Comparison of ENCODE assay signal across 8 cellular contexts in genomic region chr11:82899957-82900276, GRCh38. TPM values are rescaled to one million over a fixed set of nuclear protein-coding genes. Genes with fewer than 3 reads are reported as not detected.
A peak's percentile ranks its signal among the peaks of the same experiment; 100 is the strongest.
DNase-seq lines count a peak whose midpoint lies in the region; ATAC-seq and TF ChIP-seq lines count a peak whose summit lies in the region.

No MANE protein-coding gene starts in this region.

- H3K27ac ChIP-seq in temporal lobe (ENCODE audit: low read depth, low read length), result peak overlapping the region; percentile 74

- H3K9me3 Mint-ChIP-seq in stimulated activated naive CD8-positive, alpha-beta T cell treated with anti-CD3 and anti-CD28 coated beads, Interleukin-15, Interleukin-2, amounts not matched to agents 100 ng/mL and 50 ng/mL, for 24 hours, result no peaks in the 10 kb centered on the region
- H3K9me3 Mint-ChIP-seq in activated CD8-positive, alpha-beta T cell treated with anti-CD3 and anti-CD28 coated beads for 36 hours, result no peaks in the 10 kb centered on the region

- peak overlapping the region; percentile 99 for H3K27ac Mint-ChIP-seq in stimulated activated naive CD8-positive, alpha-beta T cell treated with anti-CD3 and anti-CD28 coated beads, Interleukin-15, Interleukin-2, amounts not matched to agents 100 ng/mL and 50 ng/mL, for 24 hours
- H3K27ac Mint-ChIP-seq in activated CD8-positive, alpha-beta T cell treated with anti-CD3 and anti-CD28 coated beads for 36 hours, result peak overlapping the region; percentile 98

- no peaks in the 10 kb centered on the region for H3K27me3 Mint-ChIP-seq in stimulated activated naive CD8-positive, alpha-beta T cell treated with anti-CD3 and anti-CD28 coated beads, Interleukin-15, Interleukin-2, amounts not matched to agents 100 ng/mL and 50 ng/mL, for 24 hours
- no peaks in the 10 kb centered on the region for H3K27me3 Mint-ChIP-seq in activated CD8-positive, alpha-beta T cell treated with anti-CD3 and anti-CD28 coated beads for 36 hours

- peak overlapping the region; percentile 97 for H3K4me3 Mint-ChIP-seq in stimulated activated naive CD8-positive, alpha-beta T cell treated with anti-CD3 and anti-CD28 coated beads, Interleukin-15, Interleukin-2, amounts not matched to agents 100 ng/mL and 50 ng/mL, for 24 hours
- peak overlapping the region; percentile 79 for H3K4me3 Mint-ChIP-seq in activated CD8-positive, alpha-beta T cell treated with anti-CD3 and anti-CD28 coated beads for 36 hours

- peak overlapping the region; percentile 76 for H3K4me3 ChIP-seq in iPS-18c (ENCODE audit: insufficient read depth, low read depth, low read length)

- no peaks in the 10 kb centered on the region for H3K9me3 ChIP-seq in iPS-18c (ENCODE audit: control insufficient read depth, insufficient read depth, low read length)

- H3K36me3 Mint-ChIP-seq in stimulated activated naive CD8-positive, alpha-beta T cell treated with anti-CD3 and anti-CD28 coated beads, Interleukin-15, Interleukin-2, amounts not matched to agents 100 ng/mL and 50 ng/mL, for 24 hours (ENCODE audit: low read depth), result peaks cover 17% of the 10 kb centered on the region
- peaks cover 7% of the 10 kb centered on the region for H3K36me3 Mint-ChIP-seq in activated CD8-positive, alpha-beta T cell treated with anti-CD3 and anti-CD28 coated beads for 36 hours (ENCODE audit: low read depth)

- DNase-seq in stimulated activated naive CD8-positive, alpha-beta T cell treated with anti-CD3 and anti-CD28 coated beads, Interleukin-15, Interleukin-2, amounts not matched to agents 100 U/mL and 50 U/mL, for 24 hours, result no peak
- DNase-seq in activated CD8-positive, alpha-beta T cell treated with anti-CD3 and anti-CD28 coated beads for 36 hours, result no peak
- DNase-seq in foreskin melanocyte, result no peak

- POLR2A ChIA-PET in activated CD8-positive, alpha-beta T cell treated with anti-CD3 and anti-CD28 coated beads for 36 hours (lab: Charles Lee), result interaction anchor here (0.6 to 3.5 kb wide), 8 partner anchors 10 to 294 kb away, joined by 3 to 29 read pairs (median 4); partner anchors contain the start of genes ANKRD42 and PCF11

- ATAC-seq in stimulated activated naive CD8-positive, alpha-beta T cell treated with anti-CD3 and anti-CD28 coated beads, Interleukin-15, Interleukin-2, amounts not matched to agents 100 U/mL and 50 U/mL, for 24 hours, result no peak
- ATAC-seq in activated CD8-positive, alpha-beta T cell treated with anti-CD3 and anti-CD28 coated beads for 36 hours, result no peak
- ATAC-seq in HG03342 (IDR thresholded peaks at IDR 0.05; ENCODE audit: unreplicated experiment) (no peak), HG03175 (IDR thresholded peaks at IDR 0.05; ENCODE audit: unreplicated experiment) (no peak)

- TF ChIP-seq CTCF in activated CD8-positive, alpha-beta T cell treated with anti-CD3 and anti-CD28 coated beads for 36 hours (IDR thresholded peaks at IDR 0.05), result no peak

- CTCF ChIA-PET in activated CD8-positive, alpha-beta T cell treated with anti-CD3 and anti-CD28 coated beads for 36 hours (lab: Charles Lee), result interaction anchor here (1.0 to 6.1 kb wide), 6 partner anchors 8 to 350 kb away, joined by 3 to 67 read pairs (median 5); partner anchors contain the start of gene RAB30

- H3K4me1 Mint-ChIP-seq in stimulated activated naive CD8-positive, alpha-beta T cell treated with anti-CD3 and anti-CD28 coated beads, Interleukin-15, Interleukin-2, amounts not matched to agents 100 ng/mL and 50 ng/mL, for 24 hours (ENCODE audit: low read depth), result peaks cover 81% of the 10 kb centered on the region
- H3K4me1 Mint-ChIP-seq in activated CD8-positive, alpha-beta T cell treated with anti-CD3 and anti-CD28 coated beads for 36 hours (ENCODE audit: low read depth), result peaks cover 61% of the 10 kb centered on the region

- intact Hi-C loops in activated CD8-positive, alpha-beta T cell treated with anti-CD3 and anti-CD28 coated beads for 36 hours (cut with micrococcal nuclease), result loop anchor here (2.0 to 5.0 kb wide), 4 partner anchors 33 to 292 kb away; partner anchors contain the start of genes ANKRD42, PCF11 and RAB30

RNA-seq across cellular contexts. Expression of gene PRCP, which starts 0.3 kb away (rescaled TPM):
- 10 to 100 TPM; 21.8 to 29.9 TPM for total RNA-seq in activated CD8-positive, alpha-beta T cell treated with anti-CD3 and anti-CD28 coated beads for 36 hours
- total RNA-seq in temporal lobe, result 32.9 TPM

RNA-seq across cellular contexts. Expression of gene DDIAS, which starts 1.6 kb away (rescaled TPM):
- total RNA-seq in activated CD8-positive, alpha-beta T cell treated with anti-CD3 and anti-CD28 coated beads for 36 hours, result 10 to 100 TPM; 19.5 to 22.3 TPM
- 2.5 TPM for total RNA-seq in temporal lobe
